Comparison of ENCODE assay signal across 9 cellular contexts in genomic region chr17:7523033-7523432, GRCh38. TPM values are rescaled to one million over a fixed set of nuclear protein-coding genes. Genes with fewer than 3 reads are reported as not detected.
DNase-seq lines count a peak whose midpoint lies in the region; ATAC-seq and TF ChIP-seq lines count a peak whose summit lies in the region.
"Had no signal": no experiment of that assay in that cellular context is flagged by ENCODE, and none has a peak within 500 bp of the region (broad histone marks: within the 10 kb centered on the region; RNA-seq: fewer than 3 reads in every experiment).

No MANE protein-coding gene starts in this region.

- peaks cover 4 to 7% of the 10 kb centered on the region in 2 donors for H3K4me1 Mint-ChIP-seq in stimulated activated naive B cell treated with anti-CD40 and anti-IgM and Interleukin-4, amounts not matched to agents 10 μg/mL and 1 μg/mL and 100 μg/mL, for 72 hours

- no peak overlapping the region for H2AFZ ChIP-seq in OCI-LY7 (ENCODE audit: low read length)

- intact Hi-C loops in OCI-LY7 (cut with micrococcal nuclease; ENCODE audit: unreplicated experiment): no loop called here

- no TSS peak for BruUV-seq in OCI-LY7 (replicated peaks; lab: Mats Ljungman, UMichigan)

- peak; percentile 75 for TF ChIP-seq CTCF in OCI-LY7 (conservative IDR thresholded peaks at IDR 0.05; ENCODE audit: low read length)

- H3K9ac ChIP-seq in iPS-15b (ENCODE audit: low read depth, low read length): no peak overlapping the region

- no peaks in the 10 kb centered on the region for H3K27me3 ChIP-seq in iPS-15b (ENCODE audit: control insufficient read depth, insufficient read depth, low read length)

- H3K9me2 ChIP-seq in OCI-LY7 (ENCODE audit: insufficient read depth, low read length): no peaks in the 10 kb centered on the region

- no peaks in the 10 kb centered on the region for H3K36me3 ChIP-seq in OCI-LY7 (ENCODE audit: insufficient read depth, low read length)
- H3K36me3 ChIP-seq in iPS-15b (ENCODE audit: control insufficient read depth, insufficient read depth, low read length): no peaks in the 10 kb centered on the region

- POLR2A ChIA-PET in OCI-LY7 (lab: Charles Lee): interaction anchor here (1.0 kb wide), 1 partner anchor 37 kb away, joined by 3 read pairs; no protein-coding TSS in a partner anchor

- peaks cover 4 to 6% of the 10 kb centered on the region in 2 donors for H3K36me3 Mint-ChIP-seq in stimulated activated naive B cell treated with anti-CD40 and anti-IgM and Interleukin-4, amounts not matched to agents 10 μg/mL and 1 μg/mL and 100 μg/mL, for 72 hours

- H3K27ac Mint-ChIP-seq in stimulated activated naive B cell treated with anti-CD40 and anti-IgM and Interleukin-4, amounts not matched to agents 10 μg/mL and 1 μg/mL and 100 μg/mL, for 72 hours: no peak overlapping the region

- no peak overlapping the region for H3K27ac ChIP-seq in OCI-LY7 (ENCODE audit: low read depth, low read length, poor library complexity, severe bottlenecking)
- H3K27ac ChIP-seq: HL-60 had no signal

- H3K4me1 ChIP-seq in OCI-LY7 (ENCODE audit: insufficient read depth, low read length, poor library complexity, severe bottlenecking): no peaks in the 10 kb centered on the region
- H3K4me1 ChIP-seq in iPS-15b (ENCODE audit: control insufficient read depth, insufficient read depth, low read length): no peaks in the 10 kb centered on the region

- peaks cover 0 to 3% of the 10 kb centered on the region in 2 donors for H3K9me3 Mint-ChIP-seq in stimulated activated naive B cell treated with anti-CD40 and anti-IgM and Interleukin-4, amounts not matched to agents 10 μg/mL and 1 μg/mL and 100 μg/mL, for 72 hours

- ATAC-seq in stimulated activated naive B cell treated with anti-CD40 and anti-IgM and Interleukin-4, amounts not matched to agents 10 μg/mL and 1 μg/mL and 100 μg/mL, for 72 hours (replicated peaks): peak; percentile 51 to 59
- no peak for ATAC-seq in HG02852 (IDR thresholded peaks at IDR 0.05; ENCODE audit: unreplicated experiment)

- H3K27me3 Mint-ChIP-seq in stimulated activated naive B cell treated with anti-CD40 and anti-IgM and Interleukin-4, amounts not matched to agents 10 μg/mL and 1 μg/mL and 100 μg/mL, for 72 hours: no peaks in the 10 kb centered on the region

- CTCF ChIA-PET in OCI-LY7 (lab: Charles Lee; ENCODE audit: unreplicated experiment): no interaction called here

- no peaks in the 10 kb centered on the region for H3K79me2 ChIP-seq in OCI-LY7 (ENCODE audit: insufficient read depth, low read depth, low read length)

- H3K9me3 ChIP-seq in OCI-LY7 (ENCODE audit: low read length) (no peaks in the 10 kb centered on the region), iPS-15b (ENCODE audit: control insufficient read depth, insufficient read depth, low read length) (no peaks in the 10 kb centered on the region)

- H3K4me3 Mint-ChIP-seq in stimulated activated naive B cell treated with anti-CD40 and anti-IgM and Interleukin-4, amounts not matched to agents 10 μg/mL and 1 μg/mL and 100 μg/mL, for 72 hours: no peak overlapping the region

- no peak overlapping the region for H3K4me2 ChIP-seq in OCI-LY7 (ENCODE audit: low read length)

- peak; percentile 21 for DNase-seq in EH (ENCODE audit: low read depth)
- peak; percentile 20 for DNase-seq in OCI-LY7 (ENCODE audit: low spot score)
- DNase-seq in activated effector memory CD4-positive, alpha-beta T cell treated with anti-CD3 and anti-CD28 coated beads, Interleukin-2, amount 50 U/mL, for 16 hours: peak; percentile 81
- DNase-seq in stimulated activated naive B cell treated with anti-CD40 and anti-IgM and Interleukin-4, amounts not matched to agents 10 μg/mL and 1 μg/mL and 100 μg/mL, for 72 hours: no peak
- no peak for DNase-seq in activated gamma-delta T cell treated with Interleukin-2 at 50 U/mL for 16 hours
- no peak for DNase-seq in COLO829 (ENCODE audit: low spot score)

- no peaks in the 10 kb centered on the region for H4K20me1 ChIP-seq in OCI-LY7 (ENCODE audit: insufficient read depth, low read length)

- H3K4me3 ChIP-seq in OCI-LY7 (ENCODE audit: low read depth, low read length, poor library complexity, severe bottlenecking) (no peak overlapping the region), iPS-15b (ENCODE audit: low read depth, low read length) (peak overlapping the region; percentile 4)

RNA-seq across cellular contexts. Expression of gene TNFSF12, which starts 25.8 kb away (rescaled TPM):
- not detected in 2 replicates for total RNA-seq in OCI-LY7 (2014; rRNA removed; shearing (Covaris generic))
- total RNA-seq in OCI-LY7 (2022): not detected in 2 replicates

RNA-seq across cellular contexts. Expression of gene TNFSF13, which starts 35.5 kb away (rescaled TPM):
- total RNA-seq in OCI-LY7 (2014; rRNA removed; shearing (Covaris generic)): 0.49 and 0.98 TPM in 2 replicates
- total RNA-seq in OCI-LY7 (2022): 4.8 and 6.0 TPM in 2 replicates

RNA-seq across cellular contexts. Expression of gene SENP3, which starts 38.7 kb away (rescaled TPM):
- 100 and 102 TPM in 2 replicates for total RNA-seq in OCI-LY7 (2014; rRNA removed; shearing (Covaris generic))
- total RNA-seq in OCI-LY7 (2022): 62.4 and 77.6 TPM in 2 replicates

RNA-seq across cellular contexts. Expression of gene POLR2A, which starts 38.9 kb away (rescaled TPM):
- 76.6 and 84.2 TPM in 2 replicates for total RNA-seq in OCI-LY7 (2014; rRNA removed; shearing (Covaris generic))
- total RNA-seq in OCI-LY7 (2022): 218 and 264 TPM in 2 replicates

RNA-seq across cellular contexts. Expression of gene SLC35G6, which starts 41.8 kb away (rescaled TPM):
- not detected in 2 replicates for total RNA-seq in OCI-LY7 (2014; rRNA removed; shearing (Covaris generic))
- not detected in 2 replicates for total RNA-seq in OCI-LY7 (2022)

Comparison
In these comparisons a context has a peak if more than half of its experiments do, and no peak if none do; other contexts are left out.
1. DNase-seq: peak in EH (single experiment), OCI-LY7 (single experiment) and activated effector memory CD4-positive, alpha-beta T cell treated with anti-CD3 and anti-CD28 coated beads, Interleukin-2, amount 50 U/mL, for 16 hours (single experiment); none in stimulated activated naive B cell treated with anti-CD40 and anti-IgM and Interleukin-4, amounts not matched to agents 10 μg/mL and 1 μg/mL and 100 μg/mL, for 72 hours (single experiment), activated gamma-delta T cell treated with Interleukin-2 at 50 U/mL for 16 hours (single experiment) and COLO829 (single experiment).